ENCODE assay signal across 8 cellular contexts in the genomic region with DNA sequence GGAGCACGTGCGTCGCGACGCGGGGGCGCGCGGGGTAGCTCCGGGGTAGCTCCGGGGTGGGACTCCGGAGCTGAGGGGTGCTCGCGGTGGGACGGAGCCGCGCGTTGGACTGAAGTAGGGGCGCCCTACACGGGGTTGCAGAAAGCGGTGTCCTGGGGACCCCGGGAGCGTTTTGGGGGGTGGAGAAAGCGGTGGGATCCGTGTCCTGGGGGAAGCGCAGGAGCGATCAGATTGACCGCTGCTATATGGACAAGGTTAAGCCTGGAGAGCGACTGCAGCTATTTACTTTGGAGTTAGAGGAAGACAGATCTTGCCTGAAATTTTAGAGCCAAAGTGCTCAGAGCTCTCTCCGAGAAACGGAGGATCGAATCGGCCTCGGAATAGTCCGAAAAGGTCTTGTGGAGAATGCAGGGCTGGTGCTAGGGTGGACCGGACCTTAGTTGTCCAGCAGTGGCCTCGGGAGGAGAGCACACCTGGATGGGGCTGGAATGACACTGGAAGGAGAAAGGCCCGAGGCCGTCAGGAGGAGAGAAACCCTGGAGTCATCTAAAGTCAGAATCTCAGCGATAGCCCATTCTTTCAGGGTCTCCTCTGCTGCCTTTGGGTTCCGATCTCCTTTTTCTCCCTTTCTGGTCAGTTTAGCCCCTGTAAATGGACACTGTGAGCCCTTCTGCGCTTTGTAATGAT. TPM values are rescaled to one million over a fixed set of nuclear protein-coding genes. Genes with fewer than 3 reads are reported as not detected.
DNase-seq lines count a peak whose midpoint lies in the region; ATAC-seq and TF ChIP-seq lines count a peak whose summit lies in the region.

No MANE protein-coding gene starts in this region.

- peak overlapping the region; percentile 47 for H3K27ac ChIP-seq in mammary epithelial cell (ENCODE audit: insufficient read depth, low read depth, low read length)

- peak overlapping the region; percentile 71 for H3K9ac ChIP-seq in mammary epithelial cell (ENCODE audit: insufficient read depth, low read length)

- intact Hi-C loops in Calu3 (cut with micrococcal nuclease; ENCODE audit: unreplicated experiment) = no loop called here
- intact Hi-C loops in mammary epithelial cell (cut with micrococcal nuclease) = loop anchor here (10.0 kb wide), 1 partner anchor 547 kb away; a partner anchor contains a TSS

- no peak for ATAC-seq in HG03521 (IDR thresholded peaks at IDR 0.05; ENCODE audit: unreplicated experiment)

- DNase-seq in Calu3 = no peak
- DNase-seq in mammary epithelial cell = peak; percentile 14
- DNase-seq in mesothelial cell of epicardium (ENCODE audit: low spot score in 2 of 2, unreplicated experiment in 2 of 2) = no peak
- DNase-seq in stimulated activated CD4-positive, alpha-beta T cell treated with anti-CD3 and anti-CD28 coated beads, Interleukin-4, amount 100 ng/mL, for 4 hours = no peak
- DNase-seq in C1 segment of cervical spinal cord (lab: John Stamatoyannopoulos, UW) = no peak
- DNase-seq in NCI-H2029 (lab: John Stamatoyannopoulos, UW) = no peak

- in situ Hi-C loops in mammary epithelial cell (cut with MboI; ENCODE audit: low sequenced_read_pairs in 2 of 2) = no loop called here

- BruUV-seq in Calu3 (replicated peaks; lab: Mats Ljungman, UMichigan) (no TSS peak), mammary epithelial cell (replicated peaks; lab: Mats Ljungman, UMichigan) (no TSS peak)

- dilution Hi-C loops in mammary epithelial cell (cut with HindIII; ENCODE audit: low sequenced_read_pairs) = no loop called here

- H3K79me2 ChIP-seq in mammary epithelial cell (ENCODE audit: insufficient read depth, low read length) = peaks cover 55% of the 10 kb centered on the region

- H3K36me3 ChIP-seq in mammary epithelial cell (ENCODE audit: insufficient read depth, low read length) = peaks cover 7% of the 10 kb centered on the region

- no peak for TF ChIP-seq RAD21 in Ishikawa (IDR thresholded peaks at IDR 0.05; ENCODE audit: low read depth)

- H3K36me3 Mint-ChIP-seq in Calu3 (ENCODE audit: insufficient read depth, unreplicated experiment) (peaks cover 19% of the 10 kb centered on the region), mesothelial cell of epicardium (peaks cover 2% of the 10 kb centered on the region)

- H2AFZ ChIP-seq in mammary epithelial cell (ENCODE audit: low read depth, low read length) = peak overlapping the region; percentile 94

- H3K4me3 Mint-ChIP-seq in Calu3 (ENCODE audit: low read depth, unreplicated experiment) (peak overlapping the region; percentile 90), mesothelial cell of epicardium (peak overlapping the region; percentile 97)

- TF ChIP-seq CTCF in Calu3 (IDR thresholded peaks at IDR 0.05; ENCODE audit: unreplicated experiment) = no peak
- TF ChIP-seq CTCF in mammary epithelial cell (conservative IDR thresholded peaks at IDR 0.05 in 1 of 2, IDR thresholded peaks at IDR 0.05 in 1 of 2; ENCODE audit: extremely low read depth in 1 of 2, insufficient read depth in 1 of 2, low read depth in 1 of 2, low read length in 2 of 2) = no peak
- no peak for TF ChIP-seq CTCF in mesothelial cell of epicardium (IDR thresholded peaks at IDR 0.05; ENCODE audit: unreplicated experiment)

- TF ChIP-seq EP300 in Ishikawa (IDR thresholded peaks at IDR 0.05; ENCODE audit: borderline replicate concordance) = no peak

- H3K27me3 Mint-ChIP-seq in Calu3 (ENCODE audit: unreplicated experiment) (no peaks in the 10 kb centered on the region), mesothelial cell of epicardium (ENCODE audit: low read depth) (peaks cover 12% of the 10 kb centered on the region)

- H3K27ac Mint-ChIP-seq in Calu3 (ENCODE audit: unreplicated experiment) (peak overlapping the region; percentile 69), mesothelial cell of epicardium (peak overlapping the region; percentile 94)

- 2% methylated on average over 22 of the region's 42 CpGs for WGBS in mammary epithelial cell (ENCODE audit: low coverage, missing lambda C conversion rate)

- peak overlapping the region; percentile 88 for H3K4me2 ChIP-seq in mammary epithelial cell (ENCODE audit: insufficient read depth, low read depth, low read length)

- peaks cover 7% of the 10 kb centered on the region for H3K9me3 Mint-ChIP-seq in Calu3 (ENCODE audit: low read depth, unreplicated experiment)
- no peaks in the 10 kb centered on the region for H3K9me3 Mint-ChIP-seq in mesothelial cell of epicardium

- peaks cover 40% of the 10 kb centered on the region for H3K4me1 Mint-ChIP-seq in Calu3 (ENCODE audit: low read depth, unreplicated experiment)
- H3K4me1 Mint-ChIP-seq in mesothelial cell of epicardium = peaks cover 16% of the 10 kb centered on the region

- no peaks in the 10 kb centered on the region for H3K9me3 ChIP-seq in mammary epithelial cell (replicated peaks; ENCODE audit: insufficient read depth, low read length)

- H4K20me1 ChIP-seq in mammary epithelial cell (ENCODE audit: insufficient read depth, low read length) = no peaks in the 10 kb centered on the region

- CTCF ChIA-PET in Calu3 (lab: Charles Lee) (no interaction called here), mammary epithelial cell (lab: Charles Lee; ENCODE audit: low non-redundant PET) (no interaction called here)

- peaks cover 5% of the 10 kb centered on the region for H3K4me1 ChIP-seq in mammary epithelial cell (ENCODE audit: insufficient read depth, low read length)

- peak overlapping the region; percentile 71 to 88 (median 76) for H3K4me3 ChIP-seq in mammary epithelial cell (replicated peaks in 1 of 3; ENCODE audit: insufficient read depth in 1 of 3, low read depth in 2 of 3, low read length in 3 of 3)

- no peaks in the 10 kb centered on the region for H3K27me3 ChIP-seq in mammary epithelial cell (ENCODE audit: insufficient read depth, low read length)

TF ChIP-seq in Ishikawa, 13 proteins besides CTCF, POLR2A, EP300 and RAD21:
- TF ChIP-seq EGR1 (IDR thresholded peaks at IDR 0.05) = peak; percentile 51
- TF ChIP-seq, protein P1, sequence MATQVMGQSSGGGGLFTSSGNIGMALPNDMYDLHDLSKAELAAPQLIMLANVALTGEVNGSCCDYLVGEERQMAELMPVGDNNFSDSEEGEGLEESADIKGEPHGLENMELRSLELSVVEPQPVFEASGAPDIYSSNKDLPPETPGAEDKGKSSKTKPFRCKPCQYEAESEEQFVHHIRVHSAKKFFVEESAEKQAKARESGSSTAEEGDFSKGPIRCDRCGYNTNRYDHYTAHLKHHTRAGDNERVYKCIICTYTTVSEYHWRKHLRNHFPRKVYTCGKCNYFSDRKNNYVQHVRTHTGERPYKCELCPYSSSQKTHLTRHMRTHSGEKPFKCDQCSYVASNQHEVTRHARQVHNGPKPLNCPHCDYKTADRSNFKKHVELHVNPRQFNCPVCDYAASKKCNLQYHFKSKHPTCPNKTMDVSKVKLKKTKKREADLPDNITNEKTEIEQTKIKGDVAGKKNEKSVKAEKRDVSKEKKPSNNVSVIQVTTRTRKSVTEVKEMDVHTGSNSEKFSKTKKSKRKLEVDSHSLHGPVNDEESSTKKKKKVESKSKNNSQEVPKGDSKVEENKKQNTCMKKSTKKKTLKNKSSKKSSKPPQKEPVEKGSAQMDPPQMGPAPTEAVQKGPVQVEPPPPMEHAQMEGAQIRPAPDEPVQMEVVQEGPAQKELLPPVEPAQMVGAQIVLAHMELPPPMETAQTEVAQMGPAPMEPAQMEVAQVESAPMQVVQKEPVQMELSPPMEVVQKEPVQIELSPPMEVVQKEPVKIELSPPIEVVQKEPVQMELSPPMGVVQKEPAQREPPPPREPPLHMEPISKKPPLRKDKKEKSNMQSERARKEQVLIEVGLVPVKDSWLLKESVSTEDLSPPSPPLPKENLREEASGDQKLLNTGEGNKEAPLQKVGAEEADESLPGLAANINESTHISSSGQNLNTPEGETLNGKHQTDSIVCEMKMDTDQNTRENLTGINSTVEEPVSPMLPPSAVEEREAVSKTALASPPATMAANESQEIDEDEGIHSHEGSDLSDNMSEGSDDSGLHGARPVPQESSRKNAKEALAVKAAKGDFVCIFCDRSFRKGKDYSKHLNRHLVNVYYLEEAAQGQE (IDR thresholded peaks at IDR 0.05; ENCODE audit: low read depth) = no peak
- TF ChIP-seq, protein P2, sequence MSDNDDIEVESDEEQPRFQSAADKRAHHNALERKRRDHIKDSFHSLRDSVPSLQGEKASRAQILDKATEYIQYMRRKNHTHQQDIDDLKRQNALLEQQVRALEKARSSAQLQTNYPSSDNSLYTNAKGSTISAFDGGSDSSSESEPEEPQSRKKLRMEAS (IDR thresholded peaks at IDR 0.05) = peak; percentile 97

RNA-seq across cellular contexts. Expression of a gene that starts 0.6 kb away (rescaled TPM):
- total RNA-seq in Calu3 (2022) (15.4 and 15.9 TPM in 2 replicates), mammary epithelial cell (10 to 100 TPM in 1 of 2 donors, 1 to 10 TPM in 1; 4.8 to 11.2 TPM), mesothelial cell of epicardium (7.7 to 9.1 TPM (median 8.7 TPM) in 3 replicates)
- polyA plus RNA-seq in mammary epithelial cell = 24.2 TPM
- 74.5 TPM for polyA minus RNA-seq in mammary epithelial cell
